In the genomic region with DNA sequence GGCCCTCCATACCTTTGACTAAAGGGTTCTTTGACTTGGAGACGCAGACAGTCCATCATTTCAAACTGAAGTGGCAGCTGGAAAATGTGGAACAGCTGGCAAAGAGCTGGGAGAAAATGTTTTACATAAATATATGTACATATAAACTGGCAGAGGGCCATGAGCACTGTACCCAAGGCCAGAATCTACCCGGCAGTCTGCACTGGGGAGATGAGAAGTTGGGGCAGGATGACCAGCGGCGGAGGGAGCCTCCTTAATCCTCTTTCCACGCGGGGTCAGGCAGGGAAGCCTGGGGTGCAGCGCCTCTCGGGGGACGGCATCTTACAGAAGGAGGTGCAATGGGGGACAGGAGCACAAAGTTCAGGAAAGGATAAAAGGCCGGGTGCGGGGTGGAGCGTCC, we compare ENCODE assay signal across 7 cellular contexts. TPM values are rescaled to one million over a fixed set of nuclear protein-coding genes. Genes with fewer than 3 reads are reported as not detected.
A peak's percentile ranks its signal among the peaks of the same experiment; 100 is the strongest.
DNase-seq lines count a peak whose midpoint lies in the region; ATAC-seq, FAIRE-seq and TF ChIP-seq lines count a peak whose summit lies in the region.

No MANE protein-coding gene starts in this region.

- no peak for FAIRE-seq in D721Med (lab: Jason Lieb, UNC)

- DNase-seq in H7 (peak; percentile 34), WTC11 (ENCODE audit: low spot score) (no peak), hepatic stellate cell (ENCODE audit: low spot score) (peak; percentile 21), D721Med (ENCODE audit: insufficient read length, low spot score) (no peak)

- peak overlapping the region; percentile 89 for H3K4me3 Mint-ChIP-seq in WTC11

- H3K4me1 Mint-ChIP-seq in WTC11, result peaks cover 66% of the 10 kb centered on the region

- no peak for ATAC-seq in WTC11
- ATAC-seq in GM19395 (IDR thresholded peaks at IDR 0.05; ENCODE audit: unreplicated experiment), result no peak
- no peak for ATAC-seq in HG03521 (IDR thresholded peaks at IDR 0.05; ENCODE audit: unreplicated experiment)

- H3K9me3 Mint-ChIP-seq in WTC11, result no peaks in the 10 kb centered on the region

- no peaks in the 10 kb centered on the region for H3K36me3 ChIP-seq in H7 (replicated peaks; ENCODE audit: control insufficient read depth, insufficient read depth, low read length)

- peaks cover 22% of the 10 kb centered on the region for H3K27me3 ChIP-seq in H7 (ENCODE audit: control insufficient read depth, insufficient read depth, low read length)

- no peak for TF ChIP-seq CTCF in WTC11 (IDR thresholded peaks at IDR 0.05)
- no peak for TF ChIP-seq CTCF in D721Med (IDR thresholded peaks at IDR 0.05; ENCODE audit: insufficient read depth, missing control alignments)

- H3K27me3 Mint-ChIP-seq in WTC11 (ENCODE audit: low read depth), result peaks cover 25% of the 10 kb centered on the region

- H3K4me3 ChIP-seq in H7 (ENCODE audit: insufficient read depth, low read depth, low read length) (peak overlapping the region; percentile 81), skin epidermis (peak overlapping the region; percentile 54 to 83 (median 69))

- POLR2A ChIA-PET in WTC11 (lab: Charles Lee), result no interaction called here

- no peaks in the 10 kb centered on the region for H3K36me3 Mint-ChIP-seq in WTC11

- peak overlapping the region in 20 of 21 experiments; percentile 35 to 95 (median 88) for H3K27ac ChIP-seq in skin epidermis

- CTCF ChIA-PET in WTC11 (lab: Charles Lee), result no interaction called here

- peak overlapping the region; percentile 33; the same call in 1 of the 2 replicates for H3K27ac Mint-ChIP-seq in WTC11

TF ChIP-seq in WTC11, 78 proteins besides CTCF, POLR2A, EP300 and RAD21:
- TF ChIP-seq FOXK1 (CRISPR knock-in tag; IDR thresholded peaks at IDR 0.05), result no peak
- TF ChIP-seq, protein P1, sequence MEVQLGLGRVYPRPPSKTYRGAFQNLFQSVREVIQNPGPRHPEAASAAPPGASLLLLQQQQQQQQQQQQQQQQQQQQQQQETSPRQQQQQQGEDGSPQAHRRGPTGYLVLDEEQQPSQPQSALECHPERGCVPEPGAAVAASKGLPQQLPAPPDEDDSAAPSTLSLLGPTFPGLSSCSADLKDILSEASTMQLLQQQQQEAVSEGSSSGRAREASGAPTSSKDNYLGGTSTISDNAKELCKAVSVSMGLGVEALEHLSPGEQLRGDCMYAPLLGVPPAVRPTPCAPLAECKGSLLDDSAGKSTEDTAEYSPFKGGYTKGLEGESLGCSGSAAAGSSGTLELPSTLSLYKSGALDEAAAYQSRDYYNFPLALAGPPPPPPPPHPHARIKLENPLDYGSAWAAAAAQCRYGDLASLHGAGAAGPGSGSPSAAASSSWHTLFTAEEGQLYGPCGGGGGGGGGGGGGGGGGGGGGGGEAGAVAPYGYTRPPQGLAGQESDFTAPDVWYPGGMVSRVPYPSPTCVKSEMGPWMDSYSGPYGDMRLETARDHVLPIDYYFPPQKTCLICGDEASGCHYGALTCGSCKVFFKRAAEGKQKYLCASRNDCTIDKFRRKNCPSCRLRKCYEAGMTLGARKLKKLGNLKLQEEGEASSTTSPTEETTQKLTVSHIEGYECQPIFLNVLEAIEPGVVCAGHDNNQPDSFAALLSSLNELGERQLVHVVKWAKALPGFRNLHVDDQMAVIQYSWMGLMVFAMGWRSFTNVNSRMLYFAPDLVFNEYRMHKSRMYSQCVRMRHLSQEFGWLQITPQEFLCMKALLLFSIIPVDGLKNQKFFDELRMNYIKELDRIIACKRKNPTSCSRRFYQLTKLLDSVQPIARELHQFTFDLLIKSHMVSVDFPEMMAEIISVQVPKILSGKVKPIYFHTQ (CRISPR knock-in tag; IDR thresholded peaks at IDR 0.05), result no peak
- TF ChIP-seq, protein P2, sequence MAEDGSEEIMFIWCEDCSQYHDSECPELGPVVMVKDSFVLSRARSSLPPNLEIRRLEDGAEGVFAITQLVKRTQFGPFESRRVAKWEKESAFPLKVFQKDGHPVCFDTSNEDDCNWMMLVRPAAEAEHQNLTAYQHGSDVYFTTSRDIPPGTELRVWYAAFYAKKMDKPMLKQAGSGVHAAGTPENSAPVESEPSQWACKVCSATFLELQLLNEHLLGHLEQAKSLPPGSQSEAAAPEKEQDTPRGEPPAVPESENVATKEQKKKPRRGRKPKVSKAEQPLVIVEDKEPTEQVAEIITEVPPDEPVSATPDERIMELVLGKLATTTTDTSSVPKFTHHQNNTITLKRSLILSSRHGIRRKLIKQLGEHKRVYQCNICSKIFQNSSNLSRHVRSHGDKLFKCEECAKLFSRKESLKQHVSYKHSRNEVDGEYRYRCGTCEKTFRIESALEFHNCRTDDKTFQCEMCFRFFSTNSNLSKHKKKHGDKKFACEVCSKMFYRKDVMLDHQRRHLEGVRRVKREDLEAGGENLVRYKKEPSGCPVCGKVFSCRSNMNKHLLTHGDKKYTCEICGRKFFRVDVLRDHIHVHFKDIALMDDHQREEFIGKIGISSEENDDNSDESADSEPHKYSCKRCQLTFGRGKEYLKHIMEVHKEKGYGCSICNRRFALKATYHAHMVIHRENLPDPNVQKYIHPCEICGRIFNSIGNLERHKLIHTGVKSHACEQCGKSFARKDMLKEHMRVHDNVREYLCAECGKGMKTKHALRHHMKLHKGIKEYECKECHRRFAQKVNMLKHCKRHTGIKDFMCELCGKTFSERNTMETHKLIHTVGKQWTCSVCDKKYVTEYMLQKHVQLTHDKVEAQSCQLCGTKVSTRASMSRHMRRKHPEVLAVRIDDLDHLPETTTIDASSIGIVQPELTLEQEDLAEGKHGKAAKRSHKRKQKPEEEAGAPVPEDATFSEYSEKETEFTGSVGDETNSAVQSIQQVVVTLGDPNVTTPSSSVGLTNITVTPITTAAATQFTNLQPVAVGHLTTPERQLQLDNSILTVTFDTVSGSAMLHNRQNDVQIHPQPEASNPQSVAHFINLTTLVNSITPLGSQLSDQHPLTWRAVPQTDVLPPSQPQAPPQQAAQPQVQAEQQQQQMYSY (CRISPR knock-in tag; IDR thresholded peaks at IDR 0.05), result no peak
- TF ChIP-seq NR1H2 (CRISPR knock-in tag; IDR thresholded peaks at IDR 0.05), result no peak
- no peak for TF ChIP-seq TEAD4 (CRISPR knock-in tag; IDR thresholded peaks at IDR 0.05)
- TF ChIP-seq MXD4 (CRISPR knock-in tag; IDR thresholded peaks at IDR 0.05; ENCODE audit: borderline replicate concordance), result no peak
- no peak for TF ChIP-seq ZNF281 (CRISPR knock-in tag; IDR thresholded peaks at IDR 0.05)
- TF ChIP-seq ZNF263 (CRISPR knock-in tag; IDR thresholded peaks at IDR 0.05; ENCODE audit: low read depth), result no peak
- no peak for TF ChIP-seq CBFB (CRISPR knock-in tag; IDR thresholded peaks at IDR 0.05; ENCODE audit: low read depth)
- TF ChIP-seq SP1 (CRISPR knock-in tag; conservative IDR thresholded peaks at IDR 0.05), result no peak

RNA-seq across cellular contexts. Expression of gene GLI3, which starts 1.3 kb away (rescaled TPM):
- total RNA-seq in H7 (2014; rRNA removed; shearing (Covaris generic)), result 6.7 and 12.4 TPM in 2 replicates
- total RNA-seq in WTC11 (2021), result 41.0 to 46.2 TPM (median 42.1 TPM) in 3 replicates

Comparison
In these comparisons a context has a peak if more than half of its experiments do, and no peak if none do; other contexts are left out.
1. DNase-seq: peak in H7 (single experiment) and hepatic stellate cell (single experiment); none in WTC11 (single experiment) and D721Med (single experiment).